In the genomic region with DNA sequence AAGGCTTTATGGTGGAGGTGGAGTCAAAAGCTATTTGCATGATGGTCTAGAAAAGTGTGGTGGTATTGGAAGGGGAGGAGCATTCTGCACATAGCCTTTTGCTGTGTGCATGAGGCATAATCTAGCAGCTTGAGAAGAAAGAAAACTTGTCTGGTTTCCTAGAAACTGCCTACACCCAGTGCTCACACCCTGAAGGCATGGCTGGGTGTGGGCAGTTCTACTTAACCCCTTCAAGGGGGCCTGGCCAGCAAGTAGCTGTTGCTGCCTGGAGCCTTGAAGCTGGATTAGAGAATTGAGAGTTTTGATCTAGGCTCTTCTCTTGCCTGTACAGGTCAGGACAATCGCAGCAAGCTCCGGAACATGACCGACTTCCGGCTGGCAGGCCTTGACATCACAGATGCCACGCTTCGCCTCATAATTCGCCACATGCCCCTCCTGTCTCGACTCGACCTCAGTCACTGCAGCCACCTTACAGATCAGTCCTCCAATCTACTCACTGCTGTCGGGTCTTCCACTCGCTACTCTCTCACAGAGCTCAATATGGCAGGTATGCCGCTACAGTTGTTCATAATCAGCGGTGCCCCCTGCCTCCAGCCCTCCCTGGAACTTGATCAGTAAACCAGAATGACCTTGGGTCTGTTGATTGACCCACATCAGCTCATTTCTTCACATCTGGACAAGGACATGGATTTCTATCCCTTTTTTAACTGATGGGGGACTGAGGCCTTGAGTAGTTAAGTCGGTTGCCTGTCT, we compare ENCODE assay signal across 9 cellular contexts. TPM values are rescaled to one million over a fixed set of nuclear protein-coding genes. Genes with fewer than 3 reads are reported as not detected.
DNase-seq lines count a peak whose midpoint lies in the region; ATAC-seq and TF ChIP-seq lines count a peak whose summit lies in the region.
"Had no signal": no experiment of that assay in that cellular context is flagged by ENCODE, and none has a peak within 500 bp of the region (broad histone marks: within the 10 kb centered on the region; RNA-seq: fewer than 3 reads in every experiment).

No MANE protein-coding gene starts in this region.

- H3K27me3 Mint-ChIP-seq in T-helper 2 cell treated with Interferon-gamma antibody and Interleukin-4, amounts not matched to agents 5 μg/mL and 100 μg/mL, for 36 hours (ENCODE audit: low read depth): no peaks in the 10 kb centered on the region
- no peaks in the 10 kb centered on the region for H3K27me3 Mint-ChIP-seq in WTC11 (ENCODE audit: low read depth)

- peaks cover 16% of the 10 kb centered on the region for H3K4me1 Mint-ChIP-seq in T-helper 2 cell treated with Interferon-gamma antibody and Interleukin-4, amounts not matched to agents 5 μg/mL and 100 μg/mL, for 36 hours (ENCODE audit: low read depth)
- H3K4me1 Mint-ChIP-seq in WTC11: no peaks in the 10 kb centered on the region

- no peaks in the 10 kb centered on the region for H3K27me3 ChIP-seq in osteoblast (ENCODE audit: insufficient read depth, low read length)

- no peaks in the 10 kb centered on the region for H3K9me3 ChIP-seq in osteoblast (ENCODE audit: low read depth, low read length)

- H3K4me1 ChIP-seq in osteoblast (ENCODE audit: insufficient read depth, low read length): peaks cover under 1% of the 10 kb centered on the region

- H3K4me3 ChIP-seq in osteoblast (ENCODE audit: insufficient read depth, low read length): no peak overlapping the region

- H3K27ac ChIP-seq in osteoblast (ENCODE audit: low read depth, low read length): no peak overlapping the region

- peaks cover 62% of the 10 kb centered on the region for H4K20me1 ChIP-seq in osteoblast (ENCODE audit: insufficient read depth, low read length)

- ATAC-seq in WTC11 (no peak), GM21786 (IDR thresholded peaks at IDR 0.05; ENCODE audit: unreplicated experiment) (no peak)

- no peak for DNase-seq in T-helper 2 cell treated with Interferon-gamma antibody and Interleukin-4, amounts not matched to agents 5 μg/mL and 100 μg/mL, for 36 hours (ENCODE audit: low spot score)
- DNase-seq in T-helper 2 cell (no peak), WTC11 (ENCODE audit: low spot score) (no peak), epidermal melanocyte (ENCODE audit: insufficient read length, low spot score) (peak; percentile 92), osteoblast (ENCODE audit: insufficient read length, low spot score, missing footprints) (peak; percentile 70), NOMO-1 treated with dmso at 0.1 percent for 144 hours (lab: John Stamatoyannopoulos, UW; ENCODE audit: unreplicated experiment) (no peak), A172 (ENCODE audit: low spot score) (no peak)
- DNase-seq: DMS153 had no signal

- TF ChIP-seq CTCF in WTC11 (IDR thresholded peaks at IDR 0.05): no peak
- no peak for TF ChIP-seq CTCF in osteoblast (IDR thresholded peaks at IDR 0.05; ENCODE audit: extremely low read depth, low read depth, low read length)

- no peak overlapping the region for H3K4me3 Mint-ChIP-seq in T-helper 2 cell treated with Interferon-gamma antibody and Interleukin-4, amounts not matched to agents 5 μg/mL and 100 μg/mL, for 36 hours
- no peak overlapping the region for H3K4me3 Mint-ChIP-seq in WTC11

- peaks cover 86% of the 10 kb centered on the region for H3K36me3 ChIP-seq in osteoblast (ENCODE audit: insufficient read depth, low read length)

- H3K4me2 ChIP-seq in osteoblast (ENCODE audit: insufficient read depth, low read length): no peak overlapping the region

- CTCF ChIA-PET in WTC11 (lab: Charles Lee): interaction anchor here (0.7 to 1.6 kb wide), 2 partner anchors 8 to 63 kb away, joined by 3 to 7 read pairs; no protein-coding TSS in a partner anchor

- no peak overlapping the region for H2AFZ ChIP-seq in osteoblast (ENCODE audit: low read length)

- H3K27ac Mint-ChIP-seq in T-helper 2 cell treated with Interferon-gamma antibody and Interleukin-4, amounts not matched to agents 5 μg/mL and 100 μg/mL, for 36 hours: peak overlapping the region; percentile 32
- H3K27ac Mint-ChIP-seq in WTC11: peak overlapping the region; percentile 21; the same call in 1 of the 2 replicates

- H3K79me2 ChIP-seq in osteoblast (ENCODE audit: insufficient read depth, low read length): peaks cover 21% of the 10 kb centered on the region

- peaks cover 75% of the 10 kb centered on the region for H3K36me3 Mint-ChIP-seq in T-helper 2 cell treated with Interferon-gamma antibody and Interleukin-4, amounts not matched to agents 5 μg/mL and 100 μg/mL, for 36 hours (ENCODE audit: low read depth)
- peaks cover 74% of the 10 kb centered on the region for H3K36me3 Mint-ChIP-seq in WTC11

- H3K9me3 Mint-ChIP-seq in T-helper 2 cell treated with Interferon-gamma antibody and Interleukin-4, amounts not matched to agents 5 μg/mL and 100 μg/mL, for 36 hours: no peaks in the 10 kb centered on the region
- H3K9me3 Mint-ChIP-seq in WTC11: no peaks in the 10 kb centered on the region

- POLR2A ChIA-PET in WTC11 (lab: Charles Lee): no interaction called here

TF ChIP-seq in WTC11, 78 proteins besides CTCF, POLR2A, EP300 and RAD21:
- no peak for TF ChIP-seq ZNF396 (CRISPR knock-in tag; IDR thresholded peaks at IDR 0.05; ENCODE audit: borderline replicate concordance)
- TF ChIP-seq ZNF317 (CRISPR knock-in tag; IDR thresholded peaks at IDR 0.05; ENCODE audit: borderline replicate concordance, low read depth): no peak
- TF ChIP-seq, protein P1, sequence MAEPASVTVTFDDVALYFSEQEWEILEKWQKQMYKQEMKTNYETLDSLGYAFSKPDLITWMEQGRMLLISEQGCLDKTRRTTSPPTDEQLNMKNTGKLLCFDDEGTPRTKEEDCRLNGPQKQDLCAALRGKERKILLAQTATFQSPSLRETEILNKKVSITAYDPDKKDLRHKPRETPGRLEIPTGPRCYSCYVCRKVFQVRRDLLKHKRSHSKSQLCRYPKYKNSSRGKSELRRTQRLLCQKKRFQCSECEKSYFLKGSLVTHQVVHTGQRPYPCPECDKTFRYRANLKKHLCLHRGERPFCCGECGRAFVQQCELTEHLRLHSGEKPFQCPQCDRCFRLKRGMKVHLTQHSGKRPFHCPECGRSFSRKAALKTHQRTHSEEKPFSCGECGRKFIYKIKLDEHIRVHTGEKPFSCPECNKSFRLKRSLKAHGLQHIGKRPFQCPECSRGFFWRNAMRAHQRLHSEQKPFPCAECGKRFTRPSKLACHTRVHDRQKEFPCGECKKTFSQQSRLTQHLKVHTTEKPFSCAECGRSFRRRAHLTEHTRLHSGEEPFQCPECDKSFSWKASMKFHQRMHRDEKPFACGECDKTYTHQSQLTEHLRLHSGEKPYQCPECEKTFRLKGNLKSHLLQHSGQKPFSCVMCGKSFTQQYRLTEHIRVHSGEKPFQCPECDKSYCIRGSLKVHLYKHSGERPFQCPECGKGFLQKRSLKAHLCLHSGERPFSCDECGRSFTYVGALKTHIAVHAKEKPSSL (CRISPR knock-in tag; conservative IDR thresholded peaks at IDR 0.05): no peak
- TF ChIP-seq E2F5 (CRISPR knock-in tag; IDR thresholded peaks at IDR 0.05): no peak
- no peak for TF ChIP-seq NFE2L1 (CRISPR knock-in tag; IDR thresholded peaks at IDR 0.05)
- TF ChIP-seq ERG (CRISPR knock-in tag; IDR thresholded peaks at IDR 0.05): no peak
- no peak for TF ChIP-seq EMX1 (CRISPR knock-in tag; IDR thresholded peaks at IDR 0.05)

RNA-seq across cellular contexts. Expression of gene GRK2, which starts 12.2 kb away (rescaled TPM):
- total RNA-seq in WTC11 (2021) (59.4 to 68.1 TPM (median 61.4 TPM) in 3 replicates), osteoblast (21.4 and 23.6 TPM in 2 replicates)
- total RNA-seq in A172 (2014; rRNA removed; shearing (Covaris generic)): 40.3 and 44.6 TPM in 2 replicates

RNA-seq across cellular contexts. Expression of gene ANKRD13D, which starts 35.1 kb away (rescaled TPM):
- total RNA-seq in WTC11 (2021) (36.8 to 55.5 TPM (median 42.4 TPM) in 3 replicates), osteoblast (33.0 and 34.4 TPM in 2 replicates)
- total RNA-seq in A172 (2014; rRNA removed; shearing (Covaris generic)): 25.4 and 51.8 TPM in 2 replicates

RNA-seq across cellular contexts. Expression of gene SSH3, which starts 49.3 kb away (rescaled TPM):
- total RNA-seq in WTC11 (2021) (34.8 to 43.4 TPM (median 42.3 TPM) in 3 replicates), osteoblast (13.3 and 25.0 TPM in 2 replicates)
- 3.2 and 10.0 TPM in 2 replicates for total RNA-seq in A172 (2014; rRNA removed; shearing (Covaris generic))

Comparison
In these comparisons a context has a peak if more than half of its experiments do, and no peak if none do; other contexts are left out.
1. DNase-seq: peak in epidermal melanocyte (single experiment) and osteoblast (single experiment); none in T-helper 2 cell treated with Interferon-gamma antibody and Interleukin-4, amounts not matched to agents 5 μg/mL and 100 μg/mL, for 36 hours (single experiment), T-helper 2 cell (0 of 5), WTC11 (single experiment), NOMO-1 treated with dmso at 0.1 percent for 144 hours (single experiment) and A172 (single experiment).